Comparison of ENCODE assay signal across 32 cellular contexts in the genomic region with DNA sequence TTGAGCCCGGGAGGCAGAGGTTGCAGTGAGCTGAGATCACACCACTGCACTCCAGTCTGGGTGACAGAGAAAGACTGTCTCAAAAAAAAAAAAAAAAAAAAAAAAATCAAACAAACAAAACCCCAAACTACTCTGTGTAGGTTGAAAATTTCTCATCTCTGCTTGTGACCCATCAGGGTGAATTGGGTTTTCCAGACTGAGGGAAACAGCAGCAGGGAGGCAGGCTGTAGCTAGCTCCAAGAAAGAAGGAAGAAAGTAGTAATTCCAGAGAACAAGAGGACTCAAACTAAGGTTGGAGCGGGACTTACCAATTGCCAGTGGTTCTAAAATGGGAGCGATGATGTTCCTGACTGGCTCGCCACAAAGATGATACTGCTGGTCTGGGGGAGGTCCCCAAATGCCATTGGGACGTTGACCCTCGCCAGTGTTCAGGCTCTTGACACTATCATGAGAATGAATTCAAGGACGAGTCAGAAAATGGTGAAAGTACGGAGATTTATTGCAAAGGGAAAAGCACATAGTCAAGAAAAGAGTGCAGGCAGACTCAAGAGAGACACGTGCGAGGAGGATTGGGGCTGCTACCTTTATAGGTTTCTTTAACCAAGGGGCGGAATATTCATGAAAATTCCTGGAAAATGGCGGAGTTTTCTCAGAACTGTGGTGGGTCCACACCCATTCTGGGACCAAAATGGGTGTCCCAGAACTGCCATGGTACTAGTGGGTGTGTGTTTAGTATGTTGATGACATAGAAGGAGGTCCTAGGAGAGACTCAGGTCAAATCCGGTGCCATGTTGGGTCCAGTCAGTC. TPM values are rescaled to one million over a fixed set of nuclear protein-coding genes. Genes with fewer than 3 reads are reported as not detected.
"Had no signal": no experiment of that assay in that cellular context is flagged by ENCODE, and none has a peak within 500 bp of the region (broad histone marks: within the 10 kb centered on the region; RNA-seq: fewer than 3 reads in every experiment).

No MANE protein-coding gene starts in this region.

- H3K9me3 ChIP-seq: adrenal gland, body of pancreas, breast epithelium had no signal

- H3K27ac Mint-ChIP-seq: activated CD4-positive, alpha-beta memory T cell treated with anti-CD3 and anti-CD28 coated beads for 36 hours; activated naive CD4-positive, alpha-beta T cell treated with anti-CD3 and anti-CD28 coated beads for 36 hours; activated T-helper 1 cell treated with anti-CD3 and anti-CD28 coated beads, Interleukin-12 subunit alpha, Interleukin-12 subunit beta, Interleukin-2, Interleukin-4 antibody, amounts not matched to agents 30 ng/mL and 10 ng/mL and 1 ng/mL, durations not matched to agents 14 hours and 24 hours and 36 hours; T-cell had no signal

- H3K36me3 Mint-ChIP-seq: activated CD4-positive, alpha-beta memory T cell treated with anti-CD3 and anti-CD28 coated beads for 36 hours; activated naive CD4-positive, alpha-beta T cell treated with anti-CD3 and anti-CD28 coated beads, Interleukin-2, amount 50 U/mL, for 72 hours; T-cell had no signal

- H3K4me3 Mint-ChIP-seq: activated CD4-positive, alpha-beta memory T cell treated with anti-CD3 and anti-CD28 coated beads for 36 hours; activated naive CD4-positive, alpha-beta T cell treated with anti-CD3 and anti-CD28 coated beads for 36 hours; activated T-cell treated with anti-CD3 and anti-CD28 coated beads, Interleukin-2, amount 50 U/mL, for 4 hours; activated T-helper 1 cell treated with anti-CD3 and anti-CD28 coated beads, Interleukin-12 subunit alpha, Interleukin-12 subunit beta, Interleukin-2, Interleukin-4 antibody, amounts not matched to agents 30 ng/mL and 10 ng/mL and 1 ng/mL, durations not matched to agents 14 hours and 24 hours and 36 hours; T-cell had no signal

- DNase-seq: activated CD4-positive, alpha-beta memory T cell treated with anti-CD3 and anti-CD28 coated beads for 36 hours; activated CD4-positive, alpha-beta T cell treated with anti-CD3 and anti-CD28 coated beads, Interleukin-2, amount 50 U/mL, for 1 hour; activated CD8-positive, alpha-beta memory T cell treated with anti-CD3 and anti-CD28 coated beads, Interleukin-2, amount 50 U/mL, for 4 hours; activated gamma-delta T cell treated with Interleukin-2 at 50 U/mL for 16 hours; activated naive CD4-positive, alpha-beta T cell treated with anti-CD3 and anti-CD28 coated beads for 36 hours; activated T-cell treated with anti-CD3 and anti-CD28 coated beads for 4 hours; activated T-cell treated with anti-CD3 and anti-CD28 coated beads, Interleukin-2, amount 50 U/mL, for 4 hours; adrenal gland; body of pancreas; MM.1S; MV-4-11; NCI-H1092; NCI-H1436 treated with DMSO at 0.1 percent for 48 hours; NCI-H1694 treated with DMSO at 0.1 percent for 48 hours; NCI-H2029; NCI-H345; NCI-H524 treated with DMSO at 0.1 percent for 48 hours; PC-9; SIG-M5; T-cell; T-helper 2 cell; T1000 had no signal

- H3K9me3 Mint-ChIP-seq: activated CD4-positive, alpha-beta memory T cell treated with anti-CD3 and anti-CD28 coated beads for 36 hours; activated naive CD4-positive, alpha-beta T cell treated with anti-CD3 and anti-CD28 coated beads for 36 hours; activated naive CD4-positive, alpha-beta T cell treated with anti-CD3 and anti-CD28 coated beads, Interleukin-2, amount 50 U/mL, for 72 hours; activated T-cell treated with anti-CD3 and anti-CD28 coated beads, Interleukin-2, amount 50 U/mL, for 4 hours; activated T-helper 1 cell treated with anti-CD3 and anti-CD28 coated beads, Interleukin-12 subunit alpha, Interleukin-12 subunit beta, Interleukin-2, Interleukin-4 antibody, amounts not matched to agents 30 ng/mL and 10 ng/mL and 1 ng/mL, durations not matched to agents 14 hours and 24 hours and 36 hours; T-cell had no signal

- ATAC-seq: activated naive CD4-positive, alpha-beta T cell treated with anti-CD3 and anti-CD28 coated beads, Interleukin-2, amount 50 U/mL, for 72 hours; activated T-cell treated with anti-CD3 and anti-CD28 coated beads, Interleukin-2, amount 50 U/mL, for 4 hours; body of pancreas; Right ventricle myocardium inferior; SK-N-SH treated with all-trans-retinoic acid at 6 μM for 48 hours; T-cell had no signal

RNA-seq across cellular contexts. Expression of a gene that starts 13.4 kb away (rescaled TPM):
- total RNA-seq: activated CD4-positive, alpha-beta memory T cell treated with anti-CD3 and anti-CD28 coated beads for 36 hours; activated naive CD4-positive, alpha-beta T cell treated with anti-CD3 and anti-CD28 coated beads for 36 hours; activated naive CD4-positive, alpha-beta T cell treated with anti-CD3 and anti-CD28 coated beads, Interleukin-2, amount 50 U/mL, for 72 hours; activated T-cell treated with anti-CD3 and anti-CD28 coated beads, Interleukin-2, amount 50 U/mL, for 4 hours; activated T-helper 1 cell treated with anti-CD3 and anti-CD28 coated beads, Interleukin-12 subunit alpha, Interleukin-12 subunit beta, Interleukin-2, Interleukin-4 antibody, amounts not matched to agents 30 ng/mL and 10 ng/mL and 1 ng/mL, durations not matched to agents 14 hours and 24 hours and 36 hours; adrenal gland; astrocyte; body of pancreas; breast epithelium; cardiac septum; LHCN-M2; NCI-H460; PC-9; Right ventricle myocardium inferior; SK-MEL-5; T-cell had no signal

RNA-seq across cellular contexts. Expression of a gene that starts 39.3 kb away (rescaled TPM):
- total RNA-seq: SK-MEL-5 had no signal

RNA-seq across cellular contexts. Expression of a gene that starts 58.6 kb away (rescaled TPM):
- total RNA-seq: activated CD4-positive, alpha-beta memory T cell treated with anti-CD3 and anti-CD28 coated beads for 36 hours; activated naive CD4-positive, alpha-beta T cell treated with anti-CD3 and anti-CD28 coated beads for 36 hours; activated naive CD4-positive, alpha-beta T cell treated with anti-CD3 and anti-CD28 coated beads, Interleukin-2, amount 50 U/mL, for 72 hours; activated T-cell treated with anti-CD3 and anti-CD28 coated beads, Interleukin-2, amount 50 U/mL, for 4 hours; activated T-helper 1 cell treated with anti-CD3 and anti-CD28 coated beads, Interleukin-12 subunit alpha, Interleukin-12 subunit beta, Interleukin-2, Interleukin-4 antibody, amounts not matched to agents 30 ng/mL and 10 ng/mL and 1 ng/mL, durations not matched to agents 14 hours and 24 hours and 36 hours; adrenal gland; body of pancreas; cardiac septum; LHCN-M2; PC-9; Right ventricle myocardium inferior; SK-MEL-5; T-cell had no signal
